Comparison of ENCODE assay signal across 21 cellular contexts in the genomic region with DNA sequence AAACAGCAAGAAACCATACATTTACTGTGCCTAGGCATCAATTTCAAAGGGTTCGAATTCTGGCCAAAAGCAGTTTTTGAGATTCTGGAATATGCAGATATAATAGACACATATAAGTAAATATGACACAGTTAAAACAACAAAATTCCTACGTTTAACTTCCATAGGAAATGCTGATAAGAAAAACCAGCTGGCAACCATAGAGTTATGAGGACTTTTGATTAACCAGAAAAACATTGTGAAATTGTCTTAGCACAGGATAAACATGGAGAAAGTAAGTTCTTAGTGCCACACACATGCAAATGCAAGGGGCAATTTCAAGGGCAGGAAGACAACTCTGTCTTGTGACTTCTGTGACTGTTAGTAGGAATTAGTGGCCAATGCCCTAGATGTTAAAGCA.
A peak's percentile ranks its signal among the peaks of the same experiment; 100 is the strongest.
DNase-seq lines count a peak whose midpoint lies in the region; ATAC-seq and TF ChIP-seq lines count a peak whose summit lies in the region.
"Had no signal": no experiment of that assay in that cellular context is flagged by ENCODE, and none has a peak within 500 bp of the region (broad histone marks: within the 10 kb centered on the region; RNA-seq: fewer than 3 reads in every experiment).

No MANE protein-coding gene starts in this region.

- ATAC-seq in left ventricle myocardium superior, result no peak
- ATAC-seq: CD8-positive, alpha-beta T cell; HCT116; PC-3 had no signal

- H3K4me1 ChIP-seq in OCI-LY7 (ENCODE audit: insufficient read depth, low read length, poor library complexity, severe bottlenecking), result peaks cover 9% of the 10 kb centered on the region
- H3K4me1 ChIP-seq: Caco-2 had no signal

- H3K9me3 ChIP-seq in OCI-LY7 (ENCODE audit: low read length), result no peaks in the 10 kb centered on the region
- H3K9me3 ChIP-seq: Caco-2, SK-N-SH had no signal

- intact Hi-C loops in OCI-LY7 (cut with micrococcal nuclease; ENCODE audit: unreplicated experiment), result loop anchor here (10.0 kb wide), 1 partner anchor 305 kb away; no protein-coding TSS in a partner anchor
- intact Hi-C loops in left ventricle myocardium superior (cut with micrococcal nuclease), result no loop called here

- no peaks in the 10 kb centered on the region for H4K20me1 ChIP-seq in OCI-LY7 (ENCODE audit: insufficient read depth, low read length)

- BruUV-seq in OCI-LY7 (replicated peaks; lab: Mats Ljungman, UMichigan), result no TSS peak

- no peak overlapping the region for H3K27ac ChIP-seq in OCI-LY7 (ENCODE audit: low read depth, low read length, poor library complexity, severe bottlenecking)
- H3K27ac ChIP-seq: C4-2B had no signal

- H3K79me2 ChIP-seq in OCI-LY7 (ENCODE audit: insufficient read depth, low read depth, low read length), result no peaks in the 10 kb centered on the region

- no peak overlapping the region for H3K4me2 ChIP-seq in OCI-LY7 (ENCODE audit: low read length)
- H3K4me2 ChIP-seq: SK-N-SH had no signal

- no peak for TF ChIP-seq CTCF in OCI-LY7 (conservative IDR thresholded peaks at IDR 0.05; ENCODE audit: low read length)
- TF ChIP-seq CTCF in cardiac fibroblast (IDR thresholded peaks at IDR 0.05; ENCODE audit: low read depth, low read length), result no peak
- TF ChIP-seq CTCF in fibroblast of villous mesenchyme (IDR thresholded peaks at IDR 0.05; ENCODE audit: insufficient read depth, low read depth, low read length), result no peak

- H2AFZ ChIP-seq in OCI-LY7 (ENCODE audit: low read length), result peak overlapping the region; percentile 58; the same call in 1 of the 2 replicates

- DNase-seq in OCI-LY7 (ENCODE audit: low spot score) (peak; percentile 6), cardiac fibroblast (ENCODE audit: low read depth in 2 of 2) (peak; percentile 9 to 67), fibroblast of villous mesenchyme (ENCODE audit: low read depth) (peak; percentile 57), NCI-H1694 (lab: John Stamatoyannopoulos, UW) (no peak), NCI-H128 (lab: John Stamatoyannopoulos, UW; ENCODE audit: unreplicated experiment) (no peak), left ventricle myocardium superior (no peak), NCI-H446 (lab: John Stamatoyannopoulos, UW) (no peak)
- DNase-seq: Caco-2; CD8-positive, alpha-beta T cell; Karpas-422; NCI-H1092; NCI-H1436; NCI-H187 treated with DMSO at 0.1 percent for 48 hours; NCI-H2171 treated with DMSO at 0.1 percent for 48 hours; NCI-H345; NCI-H524; NCI-H748 treated with DMSO at 0.1 percent for 48 hours; PC-3; SK-N-SH had no signal

- CTCF ChIA-PET in OCI-LY7 (lab: Charles Lee; ENCODE audit: unreplicated experiment), result no interaction called here

- POLR2A ChIA-PET in OCI-LY7 (lab: Charles Lee), result interaction anchor here (0.6 to 1.7 kb wide), 6 partner anchors 10 to 1018 kb away, joined by 3 to 7 read pairs (median 4); no protein-coding TSS in a partner anchor

- no peaks in the 10 kb centered on the region for H3K9me2 ChIP-seq in OCI-LY7 (ENCODE audit: insufficient read depth, low read length)
- H3K9me2 ChIP-seq: SK-N-SH had no signal

- H3K36me3 ChIP-seq in OCI-LY7 (ENCODE audit: insufficient read depth, low read length), result no peaks in the 10 kb centered on the region

- H3K4me3 ChIP-seq in OCI-LY7 (ENCODE audit: low read depth, low read length, poor library complexity, severe bottlenecking) (no peak overlapping the region), cardiac fibroblast (replicated peaks in 1 of 2; ENCODE audit: low read depth in 2 of 2, low read length in 2 of 2) (no peak overlapping the region), fibroblast of villous mesenchyme (ENCODE audit: low read depth, low read length) (no peak overlapping the region)

Comparison
In these comparisons a context has a peak if more than half of its experiments do, and no peak if none do; other contexts are left out.
1. DNase-seq: peak in OCI-LY7 (single experiment), cardiac fibroblast (2 of 2) and fibroblast of villous mesenchyme (single experiment); none in NCI-H1694 (single experiment), NCI-H128 (single experiment), left ventricle myocardium superior (single experiment) and NCI-H446 (0 of 2).